17 cellular contexts compared by ENCODE assay signal in genomic region chr20:62997626-62998025, GRCh38. TPM values are rescaled to one million over a fixed set of nuclear protein-coding genes. Genes with fewer than 3 reads are reported as not detected.
"Had no signal": no experiment of that assay in that cellular context is flagged by ENCODE, and none has a peak within 500 bp of the region (broad histone marks: within the 10 kb centered on the region; RNA-seq: fewer than 3 reads in every experiment).

No MANE protein-coding gene starts in this region.

- ATAC-seq: esophagus mucosa; left lobe of liver; natural killer cell treated with Interleukin-12 subunit alpha and Interleukin-12 subunit beta and Interleukin-15 and Interleukin-18, amount 100 ng/mL, for 72 hours; sciatic nerve had no signal

- H3K9me3 ChIP-seq: prostate gland, spleen had no signal

- H3K4me1 ChIP-seq: prostate gland, spleen had no signal

- H3K36me3 ChIP-seq: prostate gland, spleen had no signal

- H3K4me3 ChIP-seq: dorsolateral prefrontal cortex, prostate gland, spleen had no signal

- DNase-seq: activated CD4-positive, alpha-beta memory T cell treated with anti-CD3 and anti-CD28 coated beads for 36 hours; activated gamma-delta T cell; activated naive CD8-positive, alpha-beta T cell treated with anti-CD3 and anti-CD28 coated beads for 36 hours; activated T-cell treated with anti-CD3 and anti-CD28 coated beads, Interleukin-2, amount 50 U/mL, for 48 hours; dorsolateral prefrontal cortex; immature natural killer cell; occipital lobe; spleen; stimulated activated CD4-positive, alpha-beta T cell treated with anti-CD3 and anti-CD28 coated beads, Interleukin-2, amount 100 ng/mL, for 24 hours; stimulated activated naive CD4-positive, alpha-beta T cell treated with Interleukin-2 at 50 U/mL for 16 hours had no signal

- FAIRE-seq: endometrium had no signal

- H3K27ac ChIP-seq: dorsolateral prefrontal cortex, prostate gland, spleen had no signal

RNA-seq across cellular contexts. Expression of gene BHLHE23, which starts 9.1 kb away (rescaled TPM):
- total RNA-seq: activated CD4-positive, alpha-beta memory T cell treated with anti-CD3 and anti-CD28 coated beads for 36 hours; activated naive CD8-positive, alpha-beta T cell treated with anti-CD3 and anti-CD28 coated beads for 36 hours; cerebellum; dorsolateral prefrontal cortex; esophagus mucosa; left lobe of liver; natural killer cell treated with Interleukin-12 subunit alpha and Interleukin-12 subunit beta and Interleukin-15 and Interleukin-18, amount 100 ng/mL, for 72 hours; occipital lobe; sciatic nerve; spleen had no signal
- polyA plus RNA-seq: immature natural killer cell, spleen had no signal
